Comparison of ENCODE assay signal across 2 cellular contexts in genomic region chr10:16314259-16314658, GRCh38.
TF ChIP-seq lines count a peak whose summit lies in the region.

No MANE protein-coding gene starts in this region.

TF ChIP-seq in H1, 55 proteins besides CTCF, POLR2A, EP300 and RAD21 (continued from another document):
- TF ChIP-seq TAF7 (optimal IDR thresholded peaks at IDR 0.05; ENCODE audit: borderline replicate concordance, low read depth, low read length) (no peak), EZH2 (IDR thresholded peaks at IDR 0.05; ENCODE audit: low read depth, low read length, severe bottlenecking) (no peak), ATF3 (IDR thresholded peaks at IDR 0.05; ENCODE audit: insufficient read depth, low read depth, low read length) (no peak), CTBP2 (IDR thresholded peaks at IDR 0.05; ENCODE audit: borderline replicate concordance, insufficient read depth, insufficient read length, low read length) (no peak), RFX5 (IDR thresholded peaks at IDR 0.05; ENCODE audit: borderline replicate concordance, low read depth, low read length) (no peak), ZNF274 (IDR thresholded peaks at IDR 0.05; ENCODE audit: borderline replicate concordance, extremely low read depth, low read length) (no peak), KDM4A (IDR thresholded peaks at IDR 0.05; ENCODE audit: low read depth, low read length, severe bottlenecking) (no peak)

TF ChIP-seq in HEK293T, 16 proteins besides CTCF, POLR2A, EP300 and RAD21 (continued from another document):
- TF ChIP-seq ARNT (IDR thresholded peaks at IDR 0.05): no peak
- no peak for TF ChIP-seq PKNOX1 (IDR thresholded peaks at IDR 0.05)
- TF ChIP-seq FOXK2 (IDR thresholded peaks at IDR 0.05): no peak
- TF ChIP-seq ZNF384 (IDR thresholded peaks at IDR 0.05): no peak
- TF ChIP-seq LEF1 (IDR thresholded peaks at IDR 0.05; ENCODE audit: borderline replicate concordance): no peak
- no peak for TF ChIP-seq HDGF (IDR thresholded peaks at IDR 0.05; ENCODE audit: borderline replicate concordance)
- TF ChIP-seq SUZ12 (IDR thresholded peaks at IDR 0.05): no peak
- TF ChIP-seq ELF4 (IDR thresholded peaks at IDR 0.05): no peak
- TF ChIP-seq FOXM1 (IDR thresholded peaks at IDR 0.05; ENCODE audit: borderline replicate concordance): no peak
- TF ChIP-seq BHLHE40 (IDR thresholded peaks at IDR 0.05; ENCODE audit: borderline replicate concordance): no peak
- TF ChIP-seq CTBP1 (IDR thresholded peaks at IDR 0.05; ENCODE audit: borderline replicate concordance): no peak
